In genomic region chr7:99121496-99122021, GRCh38 we compare ENCODE assay signal across 16 cellular contexts. TPM values are rescaled to one million over a fixed set of nuclear protein-coding genes. Genes with fewer than 3 reads are reported as not detected.
DNase-seq lines count a peak whose midpoint lies in the region; FAIRE-seq and TF ChIP-seq lines count a peak whose summit lies in the region.
"Had no signal": no experiment of that assay in that cellular context is flagged by ENCODE, and none has a peak within 500 bp of the region (broad histone marks: within the 10 kb centered on the region; RNA-seq: fewer than 3 reads in every experiment).

No MANE protein-coding gene starts in this region.

- TF ChIP-seq CTCF in colonic mucosa (IDR thresholded peaks at IDR 0.05), result no peak
- TF ChIP-seq CTCF in keratinocyte (optimal IDR thresholded peaks at IDR 0.05 in 1 of 3, IDR thresholded peaks at IDR 0.05 in 1 of 3, conservative IDR thresholded peaks at IDR 0.05 in 1 of 3; ENCODE audit: extremely low read depth in 1 of 3, insufficient read depth in 2 of 3, low read length in 3 of 3), result no peak

- H3K27ac ChIP-seq in colonic mucosa (peak overlapping the region; percentile 41), keratinocyte (ENCODE audit: control insufficient read depth, insufficient read depth, low read length) (peak overlapping the region; percentile 73), stomach smooth muscle (ENCODE audit: low read length) (peak overlapping the region; percentile 77)

- peak; percentile 71 for DNase-seq in GM03348 (ENCODE audit: low spot score)
- no peak for DNase-seq in colonic mucosa
- no peak for DNase-seq in keratinocyte (ENCODE audit: low read depth, low spot score)
- DNase-seq in NCI-H82 (lab: John Stamatoyannopoulos, UW), result no peak
- no peak for DNase-seq in middle frontal gyrus (ENCODE audit: extremely low spot score, low spot score)
- no peak for DNase-seq in activated T-cell treated with anti-CD3 and anti-CD28 coated beads for 4 hours
- no peak for DNase-seq in NCI-H1105 (lab: John Stamatoyannopoulos, UW)
- DNase-seq: activated CD4-positive, alpha-beta T cell treated with anti-CD3 and anti-CD28 coated beads for 1 hour; CD4-positive, CD25-positive, alpha-beta regulatory T cell; midbrain; NCI-H1105 treated with DMSO at 0.1 percent for 48 hours; NCI-H510A had no signal

- no peak overlapping the region for H3K9ac ChIP-seq in colonic mucosa (ENCODE audit: low read depth in 2 of 2, low read length in 2 of 2)
- peak overlapping the region; percentile 39 for H3K9ac ChIP-seq in keratinocyte (ENCODE audit: control insufficient read depth, extremely low read depth, insufficient read depth, low read length)
- peak overlapping the region in 1 of 2 donors; percentile 30 for H3K9ac ChIP-seq in stomach smooth muscle (ENCODE audit: low read length in 2 of 2)

- H3K4me3 ChIP-seq in colonic mucosa (no peak overlapping the region), keratinocyte (ENCODE audit: control insufficient read depth in 2 of 3, extremely low read depth in 1 of 3, insufficient read depth in 2 of 3, low read depth in 1 of 3, low read length in 3 of 3) (peak overlapping the region in 2 of 3 experiments; percentile 14 to 40), stomach smooth muscle (ENCODE audit: low read length in 2 of 2) (peak overlapping the region; percentile 29 to 58)

- peak overlapping the region; percentile 80 for H3K4me2 ChIP-seq in keratinocyte (ENCODE audit: control insufficient read depth, extremely low read depth, insufficient read depth, low read depth, low read length)

- peaks cover 92% of the 10 kb centered on the region for H3K79me2 ChIP-seq in keratinocyte (ENCODE audit: control insufficient read depth, insufficient read depth, low read length)

- H3K4me1 ChIP-seq in colonic mucosa, result peaks cover 15% of the 10 kb centered on the region
- peaks cover 56% of the 10 kb centered on the region for H3K4me1 ChIP-seq in keratinocyte (ENCODE audit: control insufficient read depth, extremely low read depth, insufficient read depth, low read length)
- H3K4me1 ChIP-seq in stomach smooth muscle (ENCODE audit: control insufficient read depth, insufficient read depth, low read length), result peaks cover 31% of the 10 kb centered on the region

- intact Hi-C loops in colonic mucosa (cut with DNase I), result no loop called here

- H4K20me1 ChIP-seq in keratinocyte (ENCODE audit: control insufficient read depth, extremely low read depth, insufficient read depth, low read length), result peaks cover 2% of the 10 kb centered on the region

- FAIRE-seq in keratinocyte (lab: Jason Lieb, UNC), result peak; percentile 51
- FAIRE-seq: endometrium, G401.6, RCC 7860 had no signal

- peaks cover 3% of the 10 kb centered on the region for H3K9me1 ChIP-seq in keratinocyte (ENCODE audit: control insufficient read depth, extremely low read depth, insufficient read depth, low read length)

- H3K36me3 ChIP-seq in colonic mucosa, result no peaks in the 10 kb centered on the region
- H3K36me3 ChIP-seq in keratinocyte (ENCODE audit: control insufficient read depth in 2 of 2, extremely low read depth in 1 of 2, insufficient read depth in 2 of 2, low read length in 2 of 2), result peaks cover 0 to 4% of the 10 kb centered on the region in 2 experiments
- H3K36me3 ChIP-seq in stomach smooth muscle (ENCODE audit: control insufficient read depth in 2 of 2, insufficient read depth in 2 of 2, low read length in 2 of 2), result no peaks in the 10 kb centered on the region

- peak overlapping the region; percentile 6 for H2AFZ ChIP-seq in keratinocyte (ENCODE audit: control insufficient read depth, low read length)

- H3K27me3 ChIP-seq in colonic mucosa (no peaks in the 10 kb centered on the region), keratinocyte (ENCODE audit: control insufficient read depth, extremely low read depth, insufficient read depth, low read length) (no peaks in the 10 kb centered on the region), stomach smooth muscle (ENCODE audit: control insufficient read depth in 1 of 2, insufficient read depth in 2 of 2, low read length in 2 of 2) (no peaks in the 10 kb centered on the region)

- H3K9me3 ChIP-seq in colonic mucosa (no peaks in the 10 kb centered on the region), keratinocyte (ENCODE audit: control insufficient read depth, low read depth, low read length) (no peaks in the 10 kb centered on the region), stomach smooth muscle (ENCODE audit: control insufficient read depth in 2 of 2, low read length in 2 of 2) (no peaks in the 10 kb centered on the region)

- dilution Hi-C loops in keratinocyte (cut with MboI; ENCODE audit: extremely low pct_ligation_motif_present, low sequenced_read_pairs), result no loop called here

RNA-seq across cellular contexts. Expression of gene SMURF1, which starts 22.3 kb away (rescaled TPM):
- total RNA-seq in colonic mucosa, result 10 to 100 TPM; 26.8 to 35.5 TPM
- 20.7 to 32.3 TPM (median 22.2 TPM) in 3 replicates for polyA plus RNA-seq in keratinocyte
- polyA plus RNA-seq in keratinocyte (2011; ENCODE audit: low read depth), result 47.9 TPM
- 20.3 and 25.4 TPM in 2 replicates for polyA plus RNA-seq in keratinocyte (2011; cell fraction: cytosol; rRNA removed)
- 50.8 and 56.0 TPM in 2 replicates for polyA plus RNA-seq in keratinocyte (2011; cell fraction: nucleus; rRNA removed)
- 26.2 and 27.9 TPM in 2 replicates for polyA plus RNA-seq in keratinocyte (2012; ENCODE audit: low replicate concordance)
- 20.0 to 37.9 TPM (median 28.4 TPM) in 3 replicates for polyA minus RNA-seq in keratinocyte
- polyA minus RNA-seq in keratinocyte (2011; cell fraction: cytosol; rRNA and poly(A)+ RNA removed), result 15.5 TPM
- polyA minus RNA-seq in keratinocyte (2011; cell fraction: nucleus; rRNA and poly(A)+ RNA removed), result 26.2 and 54.6 TPM in 2 replicates
